ENCODE assay signal across 1 cellular context in genomic region chr19:43242211-43242610, GRCh38.
TF ChIP-seq lines count a peak whose summit lies in the region.
"Not testable (repeated sequence)": the region's sequence is repeated elsewhere in the genome, so short reads cannot be mapped to it uniquely, and the experiment has no call there.

No MANE protein-coding gene starts in this region.

- not testable (repeated sequence) for H3K9me3 ChIP-seq in HEK293 (ENCODE audit: control insufficient read depth, insufficient read depth, low read depth, low read length)

- TF ChIP-seq CTCF in HEK293 (tag by site-specific recombination; IDR thresholded peaks at IDR 0.05), result not testable (repeated sequence)

- H3K27ac ChIP-seq in HEK293 (ENCODE audit: extremely low read depth, low read depth, low read length), result not testable (repeated sequence)

- H3K36me3 ChIP-seq in HEK293 (ENCODE audit: control insufficient read depth in 2 of 2, insufficient read depth in 1 of 2, low read length in 2 of 2), result not testable (repeated sequence)

- POLR2A ChIA-PET in HEK293 (lab: Yijun Ruan, JAX), result not testable (repeated sequence)

- H3K4me1 ChIP-seq in HEK293 (ENCODE audit: control insufficient read depth, insufficient read depth, low read length), result not testable (repeated sequence)

- not testable (repeated sequence) for H3K4me3 ChIP-seq in HEK293 (ENCODE audit: low read depth, low read length)

- CTCF ChIA-PET in HEK293 (lab: Yijun Ruan, JAX), result not testable (repeated sequence)

TF ChIP-seq in HEK293, 187 proteins besides CTCF, POLR2A, EP300 and RAD21:
- peak; percentile 93 for TF ChIP-seq ZNF146 (tag by site-specific recombination; IDR thresholded peaks at IDR 0.05)
